In the genomic region with DNA sequence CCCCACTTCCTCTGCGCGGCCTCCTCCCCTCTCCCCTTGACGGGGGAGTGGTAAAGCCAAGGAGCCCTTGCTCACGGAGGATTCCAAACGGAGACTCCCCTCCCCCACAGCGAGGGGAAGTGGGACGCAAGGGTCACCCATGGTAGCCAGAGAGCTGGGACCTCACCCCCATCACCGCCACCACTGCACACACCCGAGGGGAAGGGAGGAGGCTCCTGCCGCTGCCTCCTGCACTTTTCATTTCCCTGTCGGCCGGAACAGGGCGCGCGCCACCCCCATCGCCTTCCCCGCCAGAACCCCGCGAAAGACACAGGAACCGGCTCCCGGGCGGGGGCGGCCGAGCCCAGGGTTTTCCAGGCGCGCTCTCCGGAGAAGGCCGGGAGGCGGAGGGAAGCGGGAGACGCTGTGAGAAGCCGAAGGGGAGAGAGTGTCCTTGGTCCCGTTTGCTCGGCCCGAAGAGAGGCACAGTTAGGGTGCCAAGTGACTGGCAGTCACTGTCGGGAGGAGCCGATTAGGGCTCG, we compare ENCODE assay signal across 8 cellular contexts. TPM values are rescaled to one million over a fixed set of nuclear protein-coding genes. Genes with fewer than 3 reads are reported as not detected.
DNase-seq lines count a peak whose midpoint lies in the region; ATAC-seq, FAIRE-seq and TF ChIP-seq lines count a peak whose summit lies in the region.

No MANE protein-coding gene starts in this region.

- TF ChIP-seq CTCF in DOHH2 (IDR thresholded peaks at IDR 0.05; ENCODE audit: low read depth, low read length, poor library complexity, severe bottlenecking): no peak
- no peak for TF ChIP-seq CTCF in MCF 10A (IDR thresholded peaks at IDR 0.05; ENCODE audit: unreplicated experiment)

- H3K27me3 Mint-ChIP-seq in MCF 10A (ENCODE audit: insufficient read depth, unreplicated experiment) (no peaks in the 10 kb centered on the region), immature natural killer cell (ENCODE audit: low read depth in 3 of 3) (peaks cover 12 to 46% (median 42%) of the 10 kb centered on the region in 3 donors)

- intact Hi-C loops in MCF 10A (cut with micrococcal nuclease): loop anchor here (1.0 kb wide), 1 partner anchor 103 kb away; no protein-coding TSS in a partner anchor

- H3K4me1 Mint-ChIP-seq in MCF 10A (ENCODE audit: insufficient read depth, unreplicated experiment) (peaks cover 31% of the 10 kb centered on the region), immature natural killer cell (peaks cover 67 to 68% of the 10 kb centered on the region in 2 donors)

- H3K4me1 ChIP-seq in DOHH2 (ENCODE audit: control insufficient read depth, low read length) (peaks cover 60% of the 10 kb centered on the region), small intestine (ENCODE audit: control insufficient read depth in 2 of 2, insufficient read depth in 1 of 2, low read depth in 1 of 2, low read length in 1 of 2) (peaks cover 7 to 27% of the 10 kb centered on the region in 2 donors)

- 0 to 1% (median 0%) methylated on average over 34 to 38 of the region's 38 CpGs for WGBS in small intestine, 3 donors

- ATAC-seq in HG03175 (IDR thresholded peaks at IDR 0.05; ENCODE audit: unreplicated experiment): peak; percentile 15
- ATAC-seq in GM21619 (IDR thresholded peaks at IDR 0.05; ENCODE audit: unreplicated experiment): no peak
- no peak for ATAC-seq in HG03342 (IDR thresholded peaks at IDR 0.05; ENCODE audit: unreplicated experiment)

- no TSS peak for BruUV-seq in MCF 10A (replicated peaks; lab: Mats Ljungman, UMichigan)

- H3K9me3 ChIP-seq in DOHH2 (ENCODE audit: control insufficient read depth, insufficient read depth, low read length) (no peaks in the 10 kb centered on the region), small intestine (ENCODE audit: control insufficient read depth, low read depth) (no peaks in the 10 kb centered on the region)

- H3K36me3 Mint-ChIP-seq in MCF 10A (ENCODE audit: insufficient read depth, unreplicated experiment) (peaks cover 53% of the 10 kb centered on the region), immature natural killer cell (peaks cover 4 to 18% (median 16%) of the 10 kb centered on the region in 3 donors)

- H3K27me3 ChIP-seq in DOHH2 (ENCODE audit: control insufficient read depth, low read length): no peaks in the 10 kb centered on the region
- H3K27me3 ChIP-seq in small intestine (ENCODE audit: control insufficient read depth in 2 of 2, insufficient read depth in 2 of 2, low read length in 2 of 2): no peaks in the 10 kb centered on the region

- peak overlapping the region; percentile 59 for H3K27ac Mint-ChIP-seq in MCF 10A (ENCODE audit: low read depth, unreplicated experiment)
- H3K27ac Mint-ChIP-seq in immature natural killer cell: peak overlapping the region; percentile 89 to 97 (median 95)

- H3F3A ChIP-seq in DOHH2 (ENCODE audit: control insufficient read depth, insufficient read depth): peaks cover 14% of the 10 kb centered on the region

- H3K4me3 Mint-ChIP-seq in MCF 10A (ENCODE audit: unreplicated experiment): peak overlapping the region; percentile 85
- H3K4me3 Mint-ChIP-seq in immature natural killer cell: peak overlapping the region; percentile 96 to 98 (median 98)

- peak overlapping the region; percentile 86 for H3K27ac ChIP-seq in DOHH2 (ENCODE audit: low read depth, low read length)
- H3K27ac ChIP-seq in small intestine (ENCODE audit: low read depth in 1 of 2, low read length in 1 of 2): peak overlapping the region; percentile 81 to 90

- H3K4me3 ChIP-seq in DOHH2 (ENCODE audit: low read length) (peak overlapping the region; percentile 95), small intestine (ENCODE audit: low read depth in 1 of 2, low read length in 2 of 2) (peak overlapping the region; percentile 66 to 76)

- H3K4me2 ChIP-seq in DOHH2 (ENCODE audit: low read length): peak overlapping the region; percentile 76

- CTCF ChIA-PET in MCF 10A (lab: Yijun Ruan, JAX): interaction anchor here (0.6 to 10.1 kb wide), 9 partner anchors 18 to 156 kb away, joined by 3 to 117 read pairs (median 8); a partner anchor contains a TSS

- peak in 4 of 5 donors; percentile 20 to 42 (median 33) for DNase-seq in T-helper 1 cell
- DNase-seq in MCF 10A (ENCODE audit: unreplicated experiment): peak; percentile 31
- DNase-seq in immature natural killer cell: peak; percentile 57 to 62 (median 60)
- peak; percentile 46 for DNase-seq in small intestine

- POLR2A ChIA-PET in MCF 10A (lab: Yijun Ruan, JAX): interaction anchor here (0.7 to 14.4 kb wide), 13 partner anchors 10 to 750 kb away, joined by 3 to 157 read pairs (median 4); a partner anchor contains a TSS

- peaks cover 57% of the 10 kb centered on the region for H3K36me3 ChIP-seq in DOHH2 (ENCODE audit: control insufficient read depth, low read length)
- peaks cover 0 to 2% of the 10 kb centered on the region in 2 donors for H3K36me3 ChIP-seq in small intestine (ENCODE audit: control insufficient read depth in 2 of 2, insufficient read depth in 2 of 2, low read length in 2 of 2)

- H3K9me3 Mint-ChIP-seq in MCF 10A (ENCODE audit: unreplicated experiment) (no peaks in the 10 kb centered on the region), immature natural killer cell (no peaks in the 10 kb centered on the region)

- no peaks in the 10 kb centered on the region for H4K20me1 ChIP-seq in DOHH2 (ENCODE audit: control insufficient read depth, insufficient read depth, low read depth, low read length)

- no peak for FAIRE-seq in small intestine (lab: Jason Lieb, UNC)

- H3K79me2 ChIP-seq in DOHH2 (ENCODE audit: control insufficient read depth, low read length): peaks cover 65% of the 10 kb centered on the region

- no peaks in the 10 kb centered on the region for H3K9me2 ChIP-seq in DOHH2 (replicated peaks; ENCODE audit: control insufficient read depth, low read length)

RNA-seq across cellular contexts. Expression of a gene that starts 0.8 kb away (rescaled TPM):
- total RNA-seq in MCF 10A (2022): 52.5 and 75.8 TPM in 2 replicates
- polyA plus RNA-seq in immature natural killer cell: 1,000 to 10,000 TPM in 2 of 3 donors, 100 to 1,000 TPM in 1; 782 to 1,087 (median 1,041) TPM
- polyA plus RNA-seq in small intestine: 10 to 100 TPM; 34.0 to 83.0 (median 60.3) TPM

RNA-seq across cellular contexts. Expression of a gene that starts 19.5 kb away (rescaled TPM):
- 45.0 and 58.0 TPM in 2 replicates for total RNA-seq in MCF 10A (2022)
- polyA plus RNA-seq in immature natural killer cell (10 to 100 TPM; 10.1 to 16.5 (median 15.9) TPM), small intestine (10 to 100 TPM in 1 of 3 donors, 1 to 10 TPM in 2; 3.8 to 14.6 (median 4.3) TPM)

RNA-seq across cellular contexts. Expression of a gene that starts 19.9 kb away (rescaled TPM):
- total RNA-seq in MCF 10A (2022): 27.6 and 29.2 TPM in 2 replicates
- polyA plus RNA-seq in immature natural killer cell: 10 to 100 TPM in 2 of 3 donors, 1 to 10 TPM in 1; 5.9 to 11.5 (median 11.2) TPM
- polyA plus RNA-seq in small intestine: 1 to 10 TPM; 8.1 to 9.2 (median 8.5) TPM

RNA-seq across cellular contexts. Expression of a gene that starts 45.6 kb away (rescaled TPM):
- 4.1 and 4.3 TPM in 2 replicates for total RNA-seq in MCF 10A (2022)
- polyA plus RNA-seq in immature natural killer cell (under 1 TPM; 0.22 to 0.94 (median 0.62) TPM), small intestine (1 to 10 TPM in 1 of 3 donors, under 1 TPM in 2; 0.27 to 1.1 (median 0.45) TPM)

Comparison
In these comparisons a context has a peak if more than half of its experiments do, and no peak if none do; other contexts are left out.
1. RNA of a gene that starts 0.8 kb away (polyA plus RNA-seq): 782 to 1,087 TPM in immature natural killer cell; 34.0 to 83.0 TPM in small intestine; every median in the first group is over 4 times any median in the second.
2. Peak in every context shown above with its lines, with median percentiles within 50 percentile points of each other: DNase-seq.